In genomic region chr19:14494910-14495677, GRCh38 we compare ENCODE assay signal across 8 cellular contexts. TPM values are rescaled to one million over a fixed set of nuclear protein-coding genes. Genes with fewer than 3 reads are reported as not detected.
A peak's percentile ranks its signal among the peaks of the same experiment; 100 is the strongest.
DNase-seq lines count a peak whose midpoint lies in the region; ATAC-seq and TF ChIP-seq lines count a peak whose summit lies in the region.

No MANE protein-coding gene starts in this region.

- H3K27ac ChIP-seq in DND-41 (ENCODE audit: low read length) (peak overlapping the region; percentile 40), PC-9 (peak overlapping the region; percentile 91), esophagus squamous epithelium (peak overlapping the region; percentile 93 to 95 (median 94)), parathyroid adenoma (no peak overlapping the region)

- TF ChIP-seq POLR2A in esophagus squamous epithelium (IDR thresholded peaks at IDR 0.05) = no peak

- H3K9me3 ChIP-seq in DND-41 (ENCODE audit: insufficient read depth, low read length, severe bottlenecking) (no peaks in the 10 kb centered on the region), PC-9 (ENCODE audit: insufficient read depth, low read depth) (no peaks in the 10 kb centered on the region), esophagus squamous epithelium (no peaks in the 10 kb centered on the region), parathyroid adenoma (ENCODE audit: control insufficient read depth, low read length) (no peaks in the 10 kb centered on the region)

- peaks cover 50% of the 10 kb centered on the region for H3F3A ChIP-seq in PC-9 (ENCODE audit: insufficient read depth, low read depth)

- ATAC-seq in DND-41 (ENCODE audit: insufficient read depth, low read depth) (no peak), HG03442 (IDR thresholded peaks at IDR 0.05; ENCODE audit: unreplicated experiment) (no peak)

- H3K9me2 ChIP-seq in PC-9 (ENCODE audit: insufficient read depth) = no peaks in the 10 kb centered on the region

- H3K27me3 ChIP-seq in DND-41 (ENCODE audit: insufficient read depth, low read length, poor library complexity) = no peaks in the 10 kb centered on the region
- no peaks in the 10 kb centered on the region for H3K27me3 ChIP-seq in PC-9 (ENCODE audit: insufficient read depth, low read depth)
- no peaks in the 10 kb centered on the region for H3K27me3 ChIP-seq in esophagus squamous epithelium
- H3K27me3 ChIP-seq in parathyroid adenoma (ENCODE audit: control insufficient read depth, insufficient read depth, low read length) = no peaks in the 10 kb centered on the region

- H3K4me1 ChIP-seq in DND-41 (ENCODE audit: insufficient read depth, low read length) (peaks cover 28% of the 10 kb centered on the region), PC-9 (replicated peaks; ENCODE audit: insufficient read depth) (peaks cover 34% of the 10 kb centered on the region), esophagus squamous epithelium (peaks cover 25 to 58% (median 32%) of the 10 kb centered on the region in 3 donors), parathyroid adenoma (peaks cover 12% of the 10 kb centered on the region)

- TSS peak; percentile 31 for BruUV-seq in PC-9 (replicated peaks; lab: Mats Ljungman, UMichigan)

- H3K79me2 ChIP-seq in DND-41 (ENCODE audit: insufficient read depth, low read length) (peaks cover 14% of the 10 kb centered on the region), PC-9 (ENCODE audit: low read depth) (peaks cover 62% of the 10 kb centered on the region), parathyroid adenoma (peaks cover 3% of the 10 kb centered on the region)

- H2AFZ ChIP-seq in DND-41 (ENCODE audit: low read depth, low read length) (peak overlapping the region; percentile 45; the same call in 1 of the 2 replicates), PC-9 (no peak overlapping the region; the same call in 1 of the 2 replicates), parathyroid adenoma (peak overlapping the region; percentile 26)

- intact Hi-C loops in PC-9 (cut with micrococcal nuclease; ENCODE audit: unreplicated experiment) = loop anchor here (1.0 to 10.0 kb wide), 2 partner anchors 10 to 60 kb away; partner anchors contain the start of gene PKN1
- intact Hi-C loops in esophagus squamous epithelium (cut with DNase I) = no loop called here

- peaks cover 7% of the 10 kb centered on the region; the same call in 1 of the 2 replicates for H4K20me1 ChIP-seq in DND-41 (ENCODE audit: insufficient read depth, low read length)
- peaks cover 43% of the 10 kb centered on the region for H4K20me1 ChIP-seq in PC-9 (ENCODE audit: insufficient read depth)

- H3K4me2 ChIP-seq in DND-41 (ENCODE audit: insufficient read depth, low read length) (peak overlapping the region; percentile 76), PC-9 (peak overlapping the region; percentile 90), parathyroid adenoma (ENCODE audit: low read length) (peak overlapping the region; percentile 72)

- POLR2A ChIA-PET in PC-9 (lab: Charles Lee; ENCODE audit: unreplicated experiment) = interaction anchor here (0.5 to 1.3 kb wide), 6 partner anchors 11 to 914 kb away, joined by 3 to 11 read pairs (median 4); partner anchors contain the start of gene DNAJB1

- TF ChIP-seq CTCF in DND-41 (IDR thresholded peaks at IDR 0.05; ENCODE audit: borderline replicate concordance, extremely low read depth, low read length, poor library complexity, severe bottlenecking) = no peak
- no peak for TF ChIP-seq CTCF in PC-9 (conservative IDR thresholded peaks at IDR 0.05)
- TF ChIP-seq CTCF in esophagus squamous epithelium (IDR thresholded peaks at IDR 0.05) = no peak
- TF ChIP-seq CTCF in parathyroid adenoma (IDR thresholded peaks at IDR 0.05) = no peak

- CTCF ChIA-PET in PC-9 (lab: Charles Lee) = interaction anchor here (0.6 to 1.1 kb wide), 4 partner anchors 11 to 145 kb away, joined by 4 to 7 read pairs (median 5); no protein-coding TSS in a partner anchor

- 0 to 12% methylated on average over 6 of the region's 14 CpGs for WGBS in esophagus squamous epithelium, 2 donors

- H3K36me3 ChIP-seq in DND-41 (ENCODE audit: insufficient read depth, low read length) = peaks cover 11% of the 10 kb centered on the region
- peaks cover 18% of the 10 kb centered on the region for H3K36me3 ChIP-seq in PC-9 (ENCODE audit: low read depth)
- H3K36me3 ChIP-seq in esophagus squamous epithelium = peaks cover 12 to 33% (median 13%) of the 10 kb centered on the region in 3 donors
- H3K36me3 ChIP-seq in parathyroid adenoma (ENCODE audit: control insufficient read depth, insufficient read depth, low read length) = no peaks in the 10 kb centered on the region

- peak overlapping the region; percentile 30 to 62; a peak in 3 of 4 replicates for H3K4me3 ChIP-seq in DND-41 (ENCODE audit: low read depth in 1 of 2, low read length in 2 of 2)
- peak overlapping the region; percentile 99 for H3K4me3 ChIP-seq in PC-9
- peak overlapping the region; percentile 78 to 95 (median 78) for H3K4me3 ChIP-seq in esophagus squamous epithelium
- peak overlapping the region; percentile 69 for H3K4me3 ChIP-seq in parathyroid adenoma (ENCODE audit: low read depth, low read length)

- DNase-seq in DND-41 = no peak
- DNase-seq in PC-9 = peak; percentile 66 to 84
- no peak for DNase-seq in esophagus squamous epithelium (lab: John Stamatoyannopoulos, UW)
- no peak for DNase-seq in HuH-7 (ENCODE audit: low spot score)
- DNase-seq in iPS-NIHi7 (ENCODE audit: extremely low spot score) = no peak
- no peak for DNase-seq in globus pallidus (ENCODE audit: low spot score)

- peak overlapping the region; percentile 54 for H3K9ac ChIP-seq in DND-41 (ENCODE audit: low read depth, low read length)
- H3K9ac ChIP-seq in parathyroid adenoma = no peak overlapping the region

RNA-seq across cellular contexts. Expression of gene GIPC1, which starts 0.8 kb away (rescaled TPM):
- total RNA-seq in PC-9 (2021) = 205 and 259 TPM in 2 replicates
- total RNA-seq in esophagus squamous epithelium = 100 to 1,000 TPM; 147 to 432 (median 243) TPM

RNA-seq across cellular contexts. Expression of gene PTGER1, which starts 19.9 kb away (rescaled TPM):
- total RNA-seq in PC-9 (2021) = 1.4 TPM in 2 replicates
- 1 to 10 TPM in 1 of 4 donors, under 1 TPM in 2, not detected in 1; 0.31 to 1.3 (median 0.38) TPM for total RNA-seq in esophagus squamous epithelium

RNA-seq across cellular contexts. Expression of gene DNAJB1, which starts 23.1 kb away (rescaled TPM):
- total RNA-seq in PC-9 (2021) (159 and 199 TPM in 2 replicates), esophagus squamous epithelium (100 to 1,000 TPM; 182 to 294 (median 224) TPM)

RNA-seq across cellular contexts. Expression of gene TECR, which starts 34.3 kb away (rescaled TPM):
- total RNA-seq in PC-9 (2021) (212 and 294 TPM in 2 replicates), esophagus squamous epithelium (100 to 1,000 TPM; 130 to 290 (median 190) TPM)

Comparison
In these comparisons a context has a peak if more than half of its experiments do, and no peak if none do; other contexts are left out.
1. DNase-seq: peak in PC-9 (2 of 2); none in DND-41 (single experiment), esophagus squamous epithelium (single experiment), HuH-7 (single experiment), iPS-NIHi7 (single experiment) and globus pallidus (single experiment).
2. H3K4me3 ChIP-seq: peak in every context shown above with its lines; median percentile 99 in PC-9; 78 in esophagus squamous epithelium; 69 in parathyroid adenoma; 46 in DND-41.
3. Peak in every context shown above with its lines, with median percentiles within 50 percentile points of each other: H3K4me2 ChIP-seq.